1 cellular context compared by ENCODE assay signal in genomic region chr10:43075612-43076003, GRCh38.
TF ChIP-seq lines count a peak whose summit lies in the region.

No MANE protein-coding gene starts in this region.

TF ChIP-seq in GM23338, 12 proteins besides CTCF, POLR2A, EP300 and RAD21 (continued from another document):
- TF ChIP-seq ETS1 (IDR thresholded peaks at IDR 0.05): no peak
- TF ChIP-seq NANOG (IDR thresholded peaks at IDR 0.05; ENCODE audit: borderline replicate concordance): no peak
- TF ChIP-seq EZH2phosphoT487 (IDR thresholded peaks at IDR 0.05; ENCODE audit: unreplicated experiment): no peak
- TF ChIP-seq STAT1 (IDR thresholded peaks at IDR 0.05; ENCODE audit: unreplicated experiment): no peak
- no peak for TF ChIP-seq JUNB (IDR thresholded peaks at IDR 0.05; ENCODE audit: unreplicated experiment)
- no peak for TF ChIP-seq POLR2AphosphoS5 (IDR thresholded peaks at IDR 0.05; ENCODE audit: low read depth)
- TF ChIP-seq REST (IDR thresholded peaks at IDR 0.05; ENCODE audit: unreplicated experiment): no peak
